In genomic region chr7:85405503-85405902, GRCh38 we compare ENCODE assay signal across 7 cellular contexts.
"Had no signal": no experiment of that assay in that cellular context is flagged by ENCODE, and none has a peak within 500 bp of the region (broad histone marks: within the 10 kb centered on the region; RNA-seq: fewer than 3 reads in every experiment).

No MANE protein-coding gene starts in this region.

- FAIRE-seq: GM12878, GM12891, GM12892, GM18507, GM19239 had no signal

- ATAC-seq: GM12878 had no signal

- H3K4me3 ChIP-seq: GM12878 had no signal

- DNase-seq: GDM1, GF-D8 had no signal
